In the genomic region with DNA sequence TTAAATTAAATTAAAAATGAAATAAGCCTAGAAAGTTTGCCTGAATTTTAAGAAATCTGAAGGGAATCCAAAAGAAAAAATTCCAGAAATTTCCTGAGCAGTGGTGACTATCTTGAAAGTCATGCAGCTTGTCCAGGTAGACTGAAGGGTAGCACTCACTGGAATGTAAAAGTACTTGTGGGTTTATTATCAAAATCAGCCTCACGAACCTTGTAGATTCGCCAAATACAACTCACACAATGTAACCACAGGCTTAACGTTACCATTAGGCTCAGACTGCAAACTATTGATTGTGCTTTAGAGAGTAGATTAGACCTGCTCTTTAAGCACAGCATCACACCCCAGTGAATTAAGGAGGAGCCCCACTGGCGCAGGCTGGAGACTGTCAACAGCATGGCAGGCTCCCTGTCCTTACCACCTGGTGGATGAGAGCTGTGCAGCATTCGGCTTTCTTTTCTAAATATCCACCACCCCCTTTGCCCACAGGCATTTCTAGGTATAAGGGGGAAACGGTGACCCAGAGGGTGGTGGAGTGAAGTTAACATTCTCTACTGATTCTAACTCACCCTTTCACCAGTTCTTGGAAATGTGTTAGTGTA, we compare ENCODE assay signal across 15 cellular contexts. TPM values are rescaled to one million over a fixed set of nuclear protein-coding genes. Genes with fewer than 3 reads are reported as not detected.
DNase-seq lines count a peak whose midpoint lies in the region; ATAC-seq, FAIRE-seq and TF ChIP-seq lines count a peak whose summit lies in the region.
"Had no signal": no experiment of that assay in that cellular context is flagged by ENCODE, and none has a peak within 500 bp of the region (broad histone marks: within the 10 kb centered on the region; RNA-seq: fewer than 3 reads in every experiment).

No MANE protein-coding gene starts in this region.

- POLR2A ChIA-PET in MCF 10A (lab: Yijun Ruan, JAX): interaction anchor here (0.7 to 3.2 kb wide), 5 partner anchors 8 to 425 kb away, joined by 3 to 18 read pairs (median 3); a partner anchor contains a TSS
- POLR2A ChIA-PET in activated CD8-positive, alpha-beta T cell treated with anti-CD3 and anti-CD28 coated beads for 36 hours (lab: Charles Lee): no interaction called here

- in situ Hi-C loops in mammary epithelial cell (cut with MboI; ENCODE audit: low sequenced_read_pairs in 2 of 2): no loop called here

- H3K27me3 Mint-ChIP-seq in MCF 10A (ENCODE audit: insufficient read depth, unreplicated experiment): no peaks in the 10 kb centered on the region
- H3K27me3 Mint-ChIP-seq in activated CD8-positive, alpha-beta T cell treated with anti-CD3 and anti-CD28 coated beads for 36 hours: no peaks in the 10 kb centered on the region

- FAIRE-seq in RCC 7860 (lab: Jason Lieb, UNC): no peak
- FAIRE-seq: HepG2 had no signal

- H3K4me1 ChIP-seq in mammary epithelial cell (ENCODE audit: insufficient read depth, low read length) (peaks cover 39% of the 10 kb centered on the region), upper lobe of right lung (no peaks in the 10 kb centered on the region)
- H3K4me1 ChIP-seq: adrenal gland had no signal

- H3K36me3 ChIP-seq in mammary epithelial cell (ENCODE audit: insufficient read depth, low read length): no peaks in the 10 kb centered on the region
- no peaks in the 10 kb centered on the region for H3K36me3 ChIP-seq in upper lobe of right lung
- H3K36me3 ChIP-seq: adrenal gland had no signal

- no peaks in the 10 kb centered on the region for H3K79me2 ChIP-seq in mammary epithelial cell (ENCODE audit: insufficient read depth, low read length)

- peak overlapping the region; percentile 33 for H3K4me2 ChIP-seq in mammary epithelial cell (ENCODE audit: insufficient read depth, low read depth, low read length)

- ATAC-seq in upper lobe of right lung: peak; percentile 44
- ATAC-seq in activated CD8-positive, alpha-beta T cell treated with anti-CD3 and anti-CD28 coated beads for 36 hours: no peak
- ATAC-seq: natural killer cell had no signal

- H3K4me3 Mint-ChIP-seq in MCF 10A (ENCODE audit: unreplicated experiment): no peak overlapping the region
- H3K4me3 Mint-ChIP-seq in activated CD8-positive, alpha-beta T cell treated with anti-CD3 and anti-CD28 coated beads for 36 hours: no peak overlapping the region
- H3K4me3 Mint-ChIP-seq: natural killer cell had no signal

- DNase-seq in mammary epithelial cell (peak; percentile 37), MCF 10A (ENCODE audit: unreplicated experiment) (no peak), RCC 7860 (ENCODE audit: low spot score) (peak; percentile 22), fibroblast of the aortic adventitia (ENCODE audit: low read depth) (peak; percentile 63), upper lobe of right lung (no peak), HT-29 (ENCODE audit: low spot score) (no peak), SW 1271 (lab: John Stamatoyannopoulos, UW) (no peak)
- DNase-seq in activated CD8-positive, alpha-beta T cell treated with anti-CD3 and anti-CD28 coated beads for 36 hours: no peak
- DNase-seq: adrenal gland; cortex of kidney; natural killer cell; NCI-H1048; NCI-H510A treated with DMSO at 0.1 percent for 48 hours; stimulated activated naive CD4-positive, alpha-beta T cell had no signal

- no peak for TF ChIP-seq CTCF in mammary epithelial cell (conservative IDR thresholded peaks at IDR 0.05 in 1 of 2, IDR thresholded peaks at IDR 0.05 in 1 of 2; ENCODE audit: extremely low read depth in 1 of 2, insufficient read depth in 1 of 2, low read depth in 1 of 2, low read length in 2 of 2)
- no peak for TF ChIP-seq CTCF in MCF 10A (IDR thresholded peaks at IDR 0.05; ENCODE audit: unreplicated experiment)
- TF ChIP-seq CTCF in fibroblast of the aortic adventitia (IDR thresholded peaks at IDR 0.05; ENCODE audit: insufficient read depth, low read length): no peak
- TF ChIP-seq CTCF in upper lobe of right lung (IDR thresholded peaks at IDR 0.05): no peak
- TF ChIP-seq CTCF in activated CD8-positive, alpha-beta T cell treated with anti-CD3 and anti-CD28 coated beads for 36 hours (IDR thresholded peaks at IDR 0.05): no peak

- H3K27me3 ChIP-seq in mammary epithelial cell (ENCODE audit: insufficient read depth, low read length): no peaks in the 10 kb centered on the region
- no peaks in the 10 kb centered on the region for H3K27me3 ChIP-seq in upper lobe of right lung
- H3K27me3 ChIP-seq: adrenal gland had no signal

- CTCF ChIA-PET in mammary epithelial cell (lab: Charles Lee; ENCODE audit: low non-redundant PET): no interaction called here
- CTCF ChIA-PET in MCF 10A (lab: Yijun Ruan, JAX): interaction anchor here (0.6 to 1.5 kb wide), 7 partner anchors 11 to 397 kb away, joined by 3 to 7 read pairs (median 3); no protein-coding TSS in a partner anchor
- CTCF ChIA-PET in activated CD8-positive, alpha-beta T cell treated with anti-CD3 and anti-CD28 coated beads for 36 hours (lab: Charles Lee): no interaction called here

- H2AFZ ChIP-seq in mammary epithelial cell (ENCODE audit: low read depth, low read length): no peak overlapping the region

- WGBS in mammary epithelial cell (ENCODE audit: low coverage, missing lambda C conversion rate): 20% methylated on average over 6 of the region's 6 CpGs

- dilution Hi-C loops in mammary epithelial cell (cut with HindIII; ENCODE audit: low sequenced_read_pairs): loop anchor here (5.0 kb wide), 1 partner anchor 63 kb away; no protein-coding TSS in a partner anchor

- H3K9me3 ChIP-seq in mammary epithelial cell (replicated peaks; ENCODE audit: insufficient read depth, low read length) (no peaks in the 10 kb centered on the region), upper lobe of right lung (no peaks in the 10 kb centered on the region)
- H3K9me3 ChIP-seq: adrenal gland had no signal

- no peak overlapping the region for H3K27ac Mint-ChIP-seq in MCF 10A (ENCODE audit: low read depth, unreplicated experiment)
- no peak overlapping the region for H3K27ac Mint-ChIP-seq in activated CD8-positive, alpha-beta T cell treated with anti-CD3 and anti-CD28 coated beads for 36 hours
- H3K27ac Mint-ChIP-seq: natural killer cell had no signal

- H4K20me1 ChIP-seq in mammary epithelial cell (ENCODE audit: insufficient read depth, low read length): no peaks in the 10 kb centered on the region

- no peak overlapping the region for H3K9ac ChIP-seq in mammary epithelial cell (ENCODE audit: insufficient read depth, low read length)

- peaks cover 40% of the 10 kb centered on the region for H3K36me3 Mint-ChIP-seq in MCF 10A (ENCODE audit: insufficient read depth, unreplicated experiment)
- peaks cover 2% of the 10 kb centered on the region for H3K36me3 Mint-ChIP-seq in activated CD8-positive, alpha-beta T cell treated with anti-CD3 and anti-CD28 coated beads for 36 hours (ENCODE audit: low read depth)
- H3K36me3 Mint-ChIP-seq: natural killer cell had no signal

- H3K4me1 Mint-ChIP-seq in MCF 10A (ENCODE audit: insufficient read depth, unreplicated experiment): peaks cover 30% of the 10 kb centered on the region
- H3K4me1 Mint-ChIP-seq in activated CD8-positive, alpha-beta T cell treated with anti-CD3 and anti-CD28 coated beads for 36 hours (ENCODE audit: low read depth): no peaks in the 10 kb centered on the region

- H3K9me3 Mint-ChIP-seq in MCF 10A (ENCODE audit: unreplicated experiment): no peaks in the 10 kb centered on the region
- H3K9me3 Mint-ChIP-seq in activated CD8-positive, alpha-beta T cell treated with anti-CD3 and anti-CD28 coated beads for 36 hours: no peaks in the 10 kb centered on the region
- H3K9me3 Mint-ChIP-seq: natural killer cell had no signal

- intact Hi-C loops in mammary epithelial cell (cut with micrococcal nuclease): loop anchor here (5.0 kb wide), 1 partner anchor 397 kb away; no protein-coding TSS in a partner anchor
- intact Hi-C loops in MCF 10A (cut with micrococcal nuclease): no loop called here
- intact Hi-C loops in upper lobe of right lung (cut with DNase I): no loop called here
- intact Hi-C loops in activated CD8-positive, alpha-beta T cell treated with anti-CD3 and anti-CD28 coated beads for 36 hours (cut with micrococcal nuclease): no loop called here

- BruUV-seq in mammary epithelial cell (replicated peaks; lab: Mats Ljungman, UMichigan) (no TSS peak), MCF 10A (replicated peaks; lab: Mats Ljungman, UMichigan) (no TSS peak)

- H3K4me3 ChIP-seq in mammary epithelial cell (replicated peaks in 1 of 3; ENCODE audit: insufficient read depth in 1 of 3, low read depth in 2 of 3, low read length in 3 of 3): no peak overlapping the region
- no peak overlapping the region for H3K4me3 ChIP-seq in fibroblast of the aortic adventitia (ENCODE audit: low read depth, low read length)
- no peak overlapping the region for H3K4me3 ChIP-seq in upper lobe of right lung
- H3K4me3 ChIP-seq: adrenal gland had no signal

- H3K27ac ChIP-seq in mammary epithelial cell (ENCODE audit: insufficient read depth, low read depth, low read length) (peak overlapping the region; percentile 11), upper lobe of right lung (no peak overlapping the region)
- H3K27ac ChIP-seq: adrenal gland had no signal

RNA-seq across cellular contexts. Expression of a gene that starts 56.7 kb away (rescaled TPM):
- total RNA-seq in mammary epithelial cell (10 to 100 TPM; 76.8 to 95.6 TPM), MCF 10A (2022) (41.6 and 46.1 TPM in 2 replicates), fibroblast of the aortic adventitia (ENCODE audit: low replicate concordance) (43.3 and 59.9 TPM in 2 replicates), upper lobe of right lung (13.4 TPM)
- polyA plus RNA-seq in mammary epithelial cell: 56.3 TPM
- polyA minus RNA-seq in mammary epithelial cell: 84.2 TPM
- not detected in 2 replicates for total RNA-seq in HT-29 (2014; rRNA removed; shearing (Covaris generic))
- total RNA-seq in activated CD8-positive, alpha-beta T cell treated with anti-CD3 and anti-CD28 coated beads for 36 hours: 1 to 10 TPM; 5.2 to 6.1 TPM

Comparison
In these comparisons a context has a peak if more than half of its experiments do, and no peak if none do; other contexts are left out.
1. DNase-seq: peak in mammary epithelial cell (single experiment), RCC 7860 (single experiment) and fibroblast of the aortic adventitia (single experiment); none in MCF 10A (single experiment), upper lobe of right lung (single experiment), HT-29 (single experiment), activated CD8-positive, alpha-beta T cell treated with anti-CD3 and anti-CD28 coated beads for 36 hours (single experiment) and SW 1271 (0 of 2).